Comparison of ENCODE assay signal across 1 cellular context in the genomic region with DNA sequence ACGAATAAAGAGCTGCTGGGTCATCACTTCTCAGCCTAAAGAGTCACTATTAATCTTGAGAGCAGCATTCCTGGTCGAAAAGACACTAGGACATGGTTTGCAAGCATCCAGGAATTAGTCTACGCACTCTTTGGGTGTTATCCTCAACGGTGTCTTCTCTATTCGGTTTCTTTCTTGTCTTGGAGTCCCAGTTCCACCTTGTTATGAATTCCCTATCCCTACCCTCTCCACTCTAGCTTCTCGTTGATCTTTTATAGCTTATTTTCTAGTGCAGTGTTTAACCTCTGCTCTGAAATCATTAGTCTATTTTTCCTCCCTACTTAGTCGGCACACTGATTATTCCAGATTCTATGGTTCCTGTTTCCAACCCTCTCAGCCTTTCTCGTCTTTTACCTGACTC.
TF ChIP-seq lines count a peak whose summit lies in the region.

No MANE protein-coding gene starts in this region.

TF ChIP-seq in GM12878, 131 proteins besides CTCF, POLR2A, EP300 and RAD21 (continued from another document):
- TF ChIP-seq, protein P1, sequence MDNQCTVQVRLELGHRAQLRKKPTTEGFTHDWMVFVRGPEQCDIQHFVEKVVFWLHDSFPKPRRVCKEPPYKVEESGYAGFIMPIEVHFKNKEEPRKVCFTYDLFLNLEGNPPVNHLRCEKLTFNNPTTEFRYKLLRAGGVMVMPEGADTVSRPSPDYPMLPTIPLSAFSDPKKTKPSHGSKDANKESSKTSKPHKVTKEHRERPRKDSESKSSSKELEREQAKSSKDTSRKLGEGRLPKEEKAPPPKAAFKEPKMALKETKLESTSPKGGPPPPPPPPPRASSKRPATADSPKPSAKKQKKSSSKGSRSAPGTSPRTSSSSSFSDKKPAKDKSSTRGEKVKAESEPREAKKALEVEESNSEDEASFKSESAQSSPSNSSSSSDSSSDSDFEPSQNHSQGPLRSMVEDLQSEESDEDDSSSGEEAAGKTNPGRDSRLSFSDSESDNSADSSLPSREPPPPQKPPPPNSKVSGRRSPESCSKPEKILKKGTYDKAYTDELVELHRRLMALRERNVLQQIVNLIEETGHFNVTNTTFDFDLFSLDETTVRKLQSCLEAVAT (IDR thresholded peaks at IDR 0.05) = peak; percentile 91
TF ChIP-seq in GM12878: peak in this region for 2.
